Comparison of ENCODE assay signal across 8 cellular contexts in the genomic region with DNA sequence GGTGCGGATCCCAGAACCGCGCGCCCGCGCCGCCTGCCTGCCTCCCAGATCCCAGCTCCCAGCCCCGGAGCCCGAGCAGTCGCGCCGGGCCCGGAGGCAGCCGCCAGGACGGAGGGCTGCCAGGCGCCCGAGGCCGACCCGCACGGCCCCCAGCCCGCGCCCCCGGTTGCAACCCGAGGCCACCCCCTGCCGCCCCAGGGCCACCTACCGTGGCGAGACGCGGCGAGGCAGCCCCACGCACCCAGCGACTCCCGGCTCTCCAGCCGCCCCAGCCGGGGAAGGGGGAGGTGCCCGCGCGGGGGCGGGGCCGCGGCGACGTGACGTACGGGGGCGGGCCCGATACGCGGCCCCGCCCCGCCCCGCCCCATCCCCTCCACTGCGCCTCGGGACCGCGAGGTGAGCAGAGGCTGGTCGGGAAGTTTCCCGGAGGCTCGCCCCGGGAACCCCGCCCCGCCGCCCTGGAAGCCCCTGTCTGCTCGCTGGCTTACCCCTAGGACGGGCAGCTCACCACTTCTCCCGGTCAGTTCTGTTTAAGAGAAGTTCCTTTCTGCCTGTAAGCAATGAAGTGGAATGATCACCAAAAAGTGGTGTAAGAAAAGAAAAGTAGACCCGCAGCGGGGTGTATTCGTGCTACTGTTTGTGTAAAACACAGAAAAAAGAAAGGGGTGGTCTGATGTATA. TPM values are rescaled to one million over a fixed set of nuclear protein-coding genes. Genes with fewer than 3 reads are reported as not detected.
A peak's percentile ranks its signal among the peaks of the same experiment; 100 is the strongest.
DNase-seq lines count a peak whose midpoint lies in the region; ATAC-seq and TF ChIP-seq lines count a peak whose summit lies in the region.

A gene (minus strand): TSS at position 288 of the 680 bp plus-strand sequence. CDS start 48,502 bp downstream, outside the sequence.

- no peak for DNase-seq in AG09309 (ENCODE audit: low read depth)
- peak; percentile 47 for DNase-seq in NT2/D1 (ENCODE audit: low read depth, low spot score)
- DNase-seq in activated T-cell treated with anti-CD3 and anti-CD28 coated beads for 48 hours (ENCODE audit: low read depth), result peak; percentile 81
- DNase-seq in epithelial cell of proximal tubule (ENCODE audit: low read depth), result no peak
- DNase-seq in stimulated activated CD8-positive, alpha-beta memory T cell treated with anti-CD3 and anti-CD28 coated beads, Interleukin-4, amount 100 ng/mL, for 4 hours (ENCODE audit: low read depth in 2 of 2, low spot score in 1 of 2), result peak; percentile 46 to 57

- H3K4me3 ChIP-seq in AG09309 (ENCODE audit: control insufficient read depth, low read depth, low read length) (peak within 1 kb of the TSS; percentile 87), NT2/D1 (ENCODE audit: insufficient read length, low read depth) (peak within 1 kb of the TSS; percentile 65), epithelial cell of proximal tubule (ENCODE audit: low read depth, low read length) (peak within 1 kb of the TSS; percentile 94), mucosa of rectum (ENCODE audit: low read length in 2 of 2) (peak within 1 kb of the TSS; percentile 75 to 86)

- peak within 1 kb of the TSS; percentile 57 to 75 for H3K27ac ChIP-seq in mucosa of rectum (ENCODE audit: low read depth in 2 of 2, low read length in 2 of 2)

- H3K4me1 ChIP-seq in NT2/D1 (ENCODE audit: insufficient read depth, insufficient read length) (peaks cover 10% of the 10 kb centered on the region), mucosa of rectum (ENCODE audit: control insufficient read depth in 2 of 2, insufficient read depth in 2 of 2, low read length in 2 of 2) (peaks cover 21 to 24% of the 10 kb centered on the region in 2 donors)

- H3K36me3 ChIP-seq in NT2/D1 (ENCODE audit: insufficient read depth, insufficient read length, low read length) (no peaks in the 10 kb centered on the region), mucosa of rectum (ENCODE audit: control insufficient read depth in 2 of 2, insufficient read depth in 2 of 2, low read length in 2 of 2) (no peaks in the 10 kb centered on the region)

- peak; percentile 73 for ATAC-seq in GM19025 (IDR thresholded peaks at IDR 0.05; ENCODE audit: low read depth, unreplicated experiment)
- ATAC-seq in HG03354 (IDR thresholded peaks at IDR 0.05; ENCODE audit: poor library complexity, severe bottlenecking, unreplicated experiment), result peak; percentile 73

- H3K9me3 ChIP-seq in NT2/D1 (ENCODE audit: insufficient read depth, low read length) (no peaks in the 10 kb centered on the region), mucosa of rectum (ENCODE audit: control insufficient read depth in 2 of 2, low read length in 2 of 2) (no peaks in the 10 kb centered on the region)

- TF ChIP-seq CTCF in AG09309 (IDR thresholded peaks at IDR 0.05; ENCODE audit: control insufficient read depth, insufficient read depth, low read depth, low read length, missing control alignments) (no peak), epithelial cell of proximal tubule (conservative IDR thresholded peaks at IDR 0.05; ENCODE audit: low read depth, low read length) (no peak)

- H3K9ac ChIP-seq in NT2/D1 (ENCODE audit: insufficient read length, low read depth) (peak within 1 kb of the TSS; percentile 83), mucosa of rectum (ENCODE audit: low read depth in 1 of 2, low read length in 2 of 2) (peak within 1 kb of the TSS; percentile 77 to 80)

- H3K27me3 ChIP-seq in NT2/D1 (ENCODE audit: insufficient read depth, insufficient read length), result no peaks in the 10 kb centered on the region
- no peaks in the 10 kb centered on the region for H3K27me3 ChIP-seq in mucosa of rectum (ENCODE audit: control insufficient read depth in 2 of 2, insufficient read depth in 2 of 2, low read length in 2 of 2)

RNA-seq across cellular contexts. Expression of the gene that starts here (rescaled TPM):
- 22.5 and 26.3 TPM in 2 replicates for total RNA-seq in epithelial cell of proximal tubule

Comparison
In these comparisons a context has a peak if more than half of its experiments do, and no peak if none do; other contexts are left out.
1. DNase-seq: peak in NT2/D1 (single experiment), activated T-cell treated with anti-CD3 and anti-CD28 coated beads for 48 hours (single experiment) and stimulated activated CD8-positive, alpha-beta memory T cell treated with anti-CD3 and anti-CD28 coated beads, Interleukin-4, amount 100 ng/mL, for 4 hours (2 of 2); none in AG09309 (single experiment) and epithelial cell of proximal tubule (single experiment).
2. Peak in every context shown above with its lines, with median percentiles within 50 percentile points of each other: H3K4me3 ChIP-seq.